Comparison of ENCODE assay signal across 33 cellular contexts in genomic region chr12:124316257-124316656, GRCh38. TPM values are rescaled to one million over a fixed set of nuclear protein-coding genes. Genes with fewer than 3 reads are reported as not detected.
"Had no signal": no experiment of that assay in that cellular context is flagged by ENCODE, and none has a peak within 500 bp of the region (broad histone marks: within the 10 kb centered on the region; RNA-seq: fewer than 3 reads in every experiment).

No MANE protein-coding gene starts in this region.

- H3K4me3 Mint-ChIP-seq: activated CD4-positive, alpha-beta memory T cell treated with anti-CD3 and anti-CD28 coated beads for 36 hours; activated CD4-positive, alpha-beta T cell treated with anti-CD3 and anti-CD28 coated beads for 36 hours; activated CD4-positive, alpha-beta T cell treated with anti-CD3 and anti-CD28 coated beads, Interleukin-2, amount 10 ng/mL, durations not matched to agents 24 days and 14 days; activated CD8-positive, alpha-beta memory T cell treated with anti-CD3 and anti-CD28 coated beads, Interleukin-2, amount 10 ng/mL, durations not matched to agents 7 days and 5 days; activated CD8-positive, alpha-beta T cell treated with anti-CD3 and anti-CD28 coated beads, Interleukin-2, amount 10 ng/mL, durations not matched to agents 7 days and 5 days; activated naive CD4-positive, alpha-beta T cell treated with anti-CD3 and anti-CD28 coated beads for 36 hours; activated naive CD4-positive, alpha-beta T cell treated with anti-CD3 and anti-CD28 coated beads, Interleukin-2, amount 50 U/mL, for 24 hours; activated naive CD8-positive, alpha-beta T cell treated with anti-CD3 and anti-CD28 coated beads for 36 hours; activated naive CD8-positive, alpha-beta T cell treated with anti-CD3 and anti-CD28 coated beads, Interleukin-2, amount 50 U/mL, for 24 hours; activated T-helper 1 cell treated with anti-CD3 and anti-CD28 coated beads, Interleukin-12 subunit alpha, Interleukin-12 subunit beta, Interleukin-2, Interleukin-4 antibody, amounts not matched to agents 30 ng/mL and 10 ng/mL and 1 ng/mL, durations not matched to agents 14 hours and 24 hours and 36 hours; T-helper 17 cell; T-helper 2 cell treated with Interferon-gamma antibody and Interleukin-4, amounts not matched to agents 5 μg/mL and 100 μg/mL, for 36 hours had no signal

- ATAC-seq: activated CD4-positive, alpha-beta T cell treated with anti-CD3 and anti-CD28 coated beads for 36 hours; activated CD8-positive, alpha-beta memory T cell treated with anti-CD3 and anti-CD28 coated beads, Interleukin-2, amount 10 ng/mL, durations not matched to agents 7 days and 5 days; activated CD8-positive, alpha-beta T cell treated with anti-CD3 and anti-CD28 coated beads, Interleukin-2, amount 10 ng/mL, durations not matched to agents 7 days and 5 days; activated naive CD8-positive, alpha-beta T cell treated with anti-CD3 and anti-CD28 coated beads, Interleukin-2, amount 50 U/mL, for 24 hours; body of pancreas; esophagus mucosa; heart left ventricle; T-helper 17 cell had no signal

- H3K36me3 ChIP-seq: adrenal gland, colonic mucosa, heart left ventricle had no signal

- H3K27ac Mint-ChIP-seq: activated CD4-positive, alpha-beta memory T cell treated with anti-CD3 and anti-CD28 coated beads for 36 hours; activated CD4-positive, alpha-beta T cell treated with anti-CD3 and anti-CD28 coated beads for 36 hours; activated CD4-positive, alpha-beta T cell treated with anti-CD3 and anti-CD28 coated beads, Interleukin-2, amount 10 ng/mL, durations not matched to agents 24 days and 14 days; activated CD8-positive, alpha-beta memory T cell treated with anti-CD3 and anti-CD28 coated beads, Interleukin-2, amount 10 ng/mL, durations not matched to agents 7 days and 5 days; activated CD8-positive, alpha-beta T cell treated with anti-CD3 and anti-CD28 coated beads, Interleukin-2, amount 10 ng/mL, durations not matched to agents 7 days and 5 days; activated naive CD4-positive, alpha-beta T cell treated with anti-CD3 and anti-CD28 coated beads for 36 hours; activated naive CD4-positive, alpha-beta T cell treated with anti-CD3 and anti-CD28 coated beads, Interleukin-2, amount 50 U/mL, for 24 hours; activated naive CD8-positive, alpha-beta T cell treated with anti-CD3 and anti-CD28 coated beads for 36 hours; activated naive CD8-positive, alpha-beta T cell treated with anti-CD3 and anti-CD28 coated beads, Interleukin-2, amount 50 U/mL, for 24 hours; activated T-helper 1 cell treated with anti-CD3 and anti-CD28 coated beads, Interleukin-12 subunit alpha, Interleukin-12 subunit beta, Interleukin-2, Interleukin-4 antibody, amounts not matched to agents 30 ng/mL and 10 ng/mL and 1 ng/mL, durations not matched to agents 14 hours and 24 hours and 36 hours; activated T-helper 2 cell treated with anti-CD3 and anti-CD28 coated beads, Interferon-gamma antibody, Interleukin-2, Interleukin-4, amounts not matched to agents 10 μg/mL and 5 μg/mL and 100 μg/mL, durations not matched to agents 14 hours and 24 hours and 36 hours; T-helper 17 cell; T-helper 2 cell treated with Interferon-gamma antibody and Interleukin-4, amounts not matched to agents 5 μg/mL and 100 μg/mL, for 36 hours had no signal

- H3K4me1 Mint-ChIP-seq: activated CD4-positive, alpha-beta T cell treated with anti-CD3 and anti-CD28 coated beads for 36 hours; activated CD4-positive, alpha-beta T cell treated with anti-CD3 and anti-CD28 coated beads, Interleukin-2, amount 10 ng/mL, durations not matched to agents 24 days and 14 days; activated CD8-positive, alpha-beta memory T cell treated with anti-CD3 and anti-CD28 coated beads, Interleukin-2, amount 10 ng/mL, durations not matched to agents 7 days and 5 days; activated naive CD4-positive, alpha-beta T cell treated with anti-CD3 and anti-CD28 coated beads, Interleukin-2, amount 50 U/mL, for 24 hours; activated naive CD8-positive, alpha-beta T cell treated with anti-CD3 and anti-CD28 coated beads for 36 hours had no signal

- H3K27me3 Mint-ChIP-seq: activated CD4-positive, alpha-beta memory T cell treated with anti-CD3 and anti-CD28 coated beads for 36 hours; activated CD4-positive, alpha-beta T cell treated with anti-CD3 and anti-CD28 coated beads for 36 hours; activated CD4-positive, alpha-beta T cell treated with anti-CD3 and anti-CD28 coated beads, Interleukin-2, amount 10 ng/mL, durations not matched to agents 24 days and 14 days; activated CD8-positive, alpha-beta memory T cell treated with anti-CD3 and anti-CD28 coated beads, Interleukin-2, amount 10 ng/mL, durations not matched to agents 7 days and 5 days; activated naive CD4-positive, alpha-beta T cell treated with anti-CD3 and anti-CD28 coated beads, Interleukin-2, amount 50 U/mL, for 24 hours; activated naive CD8-positive, alpha-beta T cell treated with anti-CD3 and anti-CD28 coated beads for 36 hours; activated naive CD8-positive, alpha-beta T cell treated with anti-CD3 and anti-CD28 coated beads, Interleukin-2, amount 50 U/mL, for 24 hours; T-helper 17 cell had no signal

- H3K4me1 ChIP-seq: adrenal gland, body of pancreas, colonic mucosa had no signal

- H3K36me3 Mint-ChIP-seq: activated CD4-positive, alpha-beta memory T cell treated with anti-CD3 and anti-CD28 coated beads for 36 hours; activated CD8-positive, alpha-beta memory T cell treated with anti-CD3 and anti-CD28 coated beads, Interleukin-2, amount 10 ng/mL, durations not matched to agents 7 days and 5 days; activated naive CD4-positive, alpha-beta T cell treated with anti-CD3 and anti-CD28 coated beads, Interleukin-2, amount 50 U/mL, for 24 hours; activated naive CD8-positive, alpha-beta T cell treated with anti-CD3 and anti-CD28 coated beads for 36 hours had no signal

- H3K27ac ChIP-seq: adrenal gland, body of pancreas, colonic mucosa, heart left ventricle had no signal

- DNase-seq: activated CD4-positive, alpha-beta memory T cell treated with anti-CD3 and anti-CD28 coated beads for 36 hours; activated CD4-positive, alpha-beta T cell treated with anti-CD3 and anti-CD28 coated beads for 36 hours; activated CD4-positive, alpha-beta T cell treated with anti-CD3 and anti-CD28 coated beads, Interleukin-2, amount 10 ng/mL, durations not matched to agents 24 days and 14 days; activated CD4-positive, CD25-positive, alpha-beta regulatory T cell; activated CD4-positive, CD25-positive, alpha-beta regulatory T cell treated with anti-CD3 and anti-CD28 coated beads, Interleukin-2, amount 50 U/mL, for 72 hours; activated CD8-positive, alpha-beta memory T cell treated with anti-CD3 and anti-CD28 coated beads, Interleukin-2, amount 10 ng/mL, durations not matched to agents 7 days and 5 days; activated CD8-positive, alpha-beta memory T cell treated with anti-CD3 and anti-CD28 coated beads, Interleukin-2, amount 50 U/mL, for 4 hours; activated CD8-positive, alpha-beta T cell treated with anti-CD3 and anti-CD28 coated beads, Interleukin-2, amount 10 ng/mL, durations not matched to agents 7 days and 5 days; activated effector memory CD4-positive, alpha-beta T cell treated with anti-CD3 and anti-CD28 coated beads, Interleukin-2, amount 50 U/mL, for 16 hours; activated naive CD4-positive, alpha-beta T cell treated with anti-CD3 and anti-CD28 coated beads for 36 hours; activated naive CD8-positive, alpha-beta T cell treated with anti-CD3 and anti-CD28 coated beads for 36 hours; activated naive CD8-positive, alpha-beta T cell treated with anti-CD3 and anti-CD28 coated beads, Interleukin-2, amount 50 U/mL, for 24 hours; activated T-cell treated with anti-CD3 and anti-CD28 coated beads, Interleukin-2, amount 50 U/mL, for 1 hour; activated T-cell treated with anti-CD3 and anti-CD28 coated beads, Interleukin-2, amount 50 U/mL, for 48 hours; adrenal gland; amygdala; aorta; body of pancreas; caudate nucleus; colonic mucosa; effector CD8-positive, alpha-beta T cell; foreskin fibroblast; heart left ventricle; T-helper 1 cell; T-helper 17 cell; T1000 had no signal

- H3K27me3 ChIP-seq: adrenal gland, body of pancreas, colonic mucosa, heart left ventricle had no signal

- H3K9me3 ChIP-seq: adrenal gland, body of pancreas, colonic mucosa, heart left ventricle had no signal

- FAIRE-seq: frontal cortex had no signal

- H3K9me3 Mint-ChIP-seq: activated CD4-positive, alpha-beta memory T cell treated with anti-CD3 and anti-CD28 coated beads for 36 hours; activated CD4-positive, alpha-beta T cell treated with anti-CD3 and anti-CD28 coated beads, Interleukin-2, amount 10 ng/mL, durations not matched to agents 24 days and 14 days; activated naive CD4-positive, alpha-beta T cell treated with anti-CD3 and anti-CD28 coated beads for 36 hours; activated naive CD4-positive, alpha-beta T cell treated with anti-CD3 and anti-CD28 coated beads, Interleukin-2, amount 50 U/mL, for 24 hours; activated naive CD8-positive, alpha-beta T cell treated with anti-CD3 and anti-CD28 coated beads for 36 hours; activated naive CD8-positive, alpha-beta T cell treated with anti-CD3 and anti-CD28 coated beads, Interleukin-2, amount 50 U/mL, for 24 hours; activated T-helper 1 cell treated with anti-CD3 and anti-CD28 coated beads, Interleukin-12 subunit alpha, Interleukin-12 subunit beta, Interleukin-2, Interleukin-4 antibody, amounts not matched to agents 30 ng/mL and 10 ng/mL and 1 ng/mL, durations not matched to agents 14 hours and 24 hours and 36 hours; activated T-helper 2 cell treated with anti-CD3 and anti-CD28 coated beads, Interferon-gamma antibody, Interleukin-2, Interleukin-4, amounts not matched to agents 10 μg/mL and 5 μg/mL and 100 μg/mL, durations not matched to agents 14 hours and 24 hours and 36 hours; T-helper 2 cell treated with Interferon-gamma antibody and Interleukin-4, amounts not matched to agents 5 μg/mL and 100 μg/mL, for 36 hours had no signal

- H3K4me3 ChIP-seq: adrenal gland, body of pancreas, colonic mucosa, heart left ventricle had no signal

RNA-seq across cellular contexts. Expression of gene RFLNA, which starts 21.4 kb away (rescaled TPM):
- total RNA-seq: activated CD4-positive, alpha-beta memory T cell treated with anti-CD3 and anti-CD28 coated beads for 36 hours; activated CD4-positive, alpha-beta T cell treated with anti-CD3 and anti-CD28 coated beads for 36 hours; activated CD4-positive, alpha-beta T cell treated with anti-CD3 and anti-CD28 coated beads, Interleukin-2, amount 10 ng/mL, durations not matched to agents 24 days and 14 days; activated CD8-positive, alpha-beta memory T cell treated with anti-CD3 and anti-CD28 coated beads for 36 hours; activated CD8-positive, alpha-beta memory T cell treated with anti-CD3 and anti-CD28 coated beads, Interleukin-2, amount 10 ng/mL, durations not matched to agents 7 days and 5 days; activated CD8-positive, alpha-beta T cell treated with anti-CD3 and anti-CD28 coated beads, Interleukin-2, amount 10 ng/mL, durations not matched to agents 7 days and 5 days; activated naive CD4-positive, alpha-beta T cell treated with anti-CD3 and anti-CD28 coated beads for 36 hours; activated naive CD8-positive, alpha-beta T cell treated with anti-CD3 and anti-CD28 coated beads for 36 hours; activated T-helper 1 cell treated with anti-CD3 and anti-CD28 coated beads, Interleukin-12 subunit alpha, Interleukin-12 subunit beta, Interleukin-2, Interleukin-4 antibody, amounts not matched to agents 30 ng/mL and 10 ng/mL and 1 ng/mL, durations not matched to agents 14 hours and 24 hours and 36 hours; activated T-helper 2 cell treated with anti-CD3 and anti-CD28 coated beads, Interferon-gamma antibody, Interleukin-2, Interleukin-4, amounts not matched to agents 10 μg/mL and 5 μg/mL and 100 μg/mL, durations not matched to agents 14 hours and 24 hours and 36 hours; esophagus mucosa; T-helper 17 cell had no signal
